Comparison of ENCODE assay signal across 8 cellular contexts in genomic region chr12:122974892-122975789, GRCh38. TPM values are rescaled to one million over a fixed set of nuclear protein-coding genes. Genes with fewer than 3 reads are reported as not detected.
A peak's percentile ranks its signal among the peaks of the same experiment; 100 is the strongest.
DNase-seq lines count a peak whose midpoint lies in the region; ATAC-seq and TF ChIP-seq lines count a peak whose summit lies in the region.

Gene OGFOD2, plus strand, starts transcription at chr12:122975244. Its CDS starts 8 bp downstream, at chr12:122975252.

- DNase-seq in CD14-positive monocyte (ENCODE audit: low spot score) (peak; percentile 91), NCI-H748 treated with DMSO at 0.1 percent for 48 hours (lab: John Stamatoyannopoulos, UW) (peak; percentile 84), dermis microvascular lymphatic vessel endothelial cell (ENCODE audit: low read depth in 2 of 2) (peak; percentile 69 to 92), right lobe of liver (peak; percentile 90 to 93 (median 93))
- peak; percentile 89 for DNase-seq in activated CD4-positive, alpha-beta T cell treated with anti-CD3 and anti-CD28 coated beads, Interleukin-2, amount 50 U/mL, for 4 hours
- DNase-seq in stimulated activated CD4-positive, alpha-beta T cell treated with anti-CD3 and anti-CD28 coated beads, Interleukin-4, amount 100 ng/mL, for 24 hours, result peak; percentile 94

- H3K9me3 Mint-ChIP-seq in CD14-positive monocyte, result no peaks in the 10 kb centered on the region

- H3K27ac ChIP-seq in right lobe of liver, result peak within 1 kb of the TSS; percentile 96 to 97 (median 97)

- no peaks in the 10 kb centered on the region for H3K36me3 ChIP-seq in right lobe of liver

- H3K27me3 Mint-ChIP-seq in CD14-positive monocyte (ENCODE audit: low read depth in 3 of 3), result no peaks in the 10 kb centered on the region

- peak within 1 kb of the TSS; percentile 97 for H3K4me3 Mint-ChIP-seq in CD14-positive monocyte

- H3K36me3 Mint-ChIP-seq in CD14-positive monocyte, result peaks cover 4 to 10% of the 10 kb centered on the region in 2 donors

- peaks cover 0 to 19% (median 7%) of the 10 kb centered on the region in 4 donors for H3K4me1 ChIP-seq in right lobe of liver

- H3K4me1 Mint-ChIP-seq in CD14-positive monocyte, result peaks cover 34% of the 10 kb centered on the region

- peak within 1 kb of the TSS; percentile 97 to 100 (median 99) for H3K27ac Mint-ChIP-seq in CD14-positive monocyte

- no peaks in the 10 kb centered on the region for H3K27me3 ChIP-seq in right lobe of liver

- no peaks in the 10 kb centered on the region for H3K9me3 ChIP-seq in right lobe of liver

- ATAC-seq in GM19397 (IDR thresholded peaks at IDR 0.05; ENCODE audit: unreplicated experiment) (peak; percentile 64), HG03565 (IDR thresholded peaks at IDR 0.05; ENCODE audit: unreplicated experiment) (peak; percentile 58), right lobe of liver (peak; percentile 83 to 89 (median 86))

- intact Hi-C loops in CD14-positive monocyte (cut with micrococcal nuclease) (loop anchor here (5.0 to 10.0 kb wide), 3 partner anchors 257 to 390 kb away; partner anchors contain the start of genes MPHOSPH9 (in 2 of the 2), MTRFR (in 2 of the 2) and SBNO1 (in 1 of the 2)), right lobe of liver (cut with DNase I) (no loop called here)

- TF ChIP-seq CTCF in CD14-positive monocyte (IDR thresholded peaks at IDR 0.05) (no peak), right lobe of liver (IDR thresholded peaks at IDR 0.05) (no peak)

- 0% methylated on average over 19 of the region's 66 CpGs for WGBS in right lobe of liver (ENCODE audit: insufficient coverage, low coverage, low lambda C conversion rate, missing lambda C conversion rate)

- TF ChIP-seq POLR2A in right lobe of liver (IDR thresholded peaks at IDR 0.05), result no peak

- peak within 1 kb of the TSS; percentile 75 to 99 (median 93) for H3K4me3 ChIP-seq in right lobe of liver

RNA-seq across cellular contexts. Expression of gene OGFOD2, which starts in this region (rescaled TPM):
- polyA plus RNA-seq in CD14-positive monocyte, result 10 to 100 TPM; 13.0 to 13.6 TPM
- 7.6 and 9.1 TPM in 2 replicates for total RNA-seq in dermis microvascular lymphatic vessel endothelial cell
- total RNA-seq in right lobe of liver, result 10 to 100 TPM in 5 of 6 experiments, 1 to 10 TPM in 1; 9.9 to 18.8 (median 14.1) TPM

Comparison
In these comparisons a context has a peak if more than half of its experiments do, and no peak if none do; other contexts are left out.
1. Peak in every context shown above with its lines: DNase-seq, ATAC-seq, H3K4me3 ChIP-seq and H3K27ac ChIP-seq.
2. intact Hi-C loops: an anchor here in CD14-positive monocyte (5.0 to 10.0 kb wide); none called in right lobe of liver.